In genomic region chr2:28767367-28767766, GRCh38 we compare ENCODE assay signal across 31 cellular contexts. TPM values are rescaled to one million over a fixed set of nuclear protein-coding genes. Genes with fewer than 3 reads are reported as not detected.
"Had no signal": no experiment of that assay in that cellular context is flagged by ENCODE, and none has a peak within 500 bp of the region (broad histone marks: within the 10 kb centered on the region; RNA-seq: fewer than 3 reads in every experiment).

No MANE protein-coding gene starts in this region.

- H3K27me3 ChIP-seq: adrenal gland, body of pancreas, colonic mucosa, esophagus squamous epithelium, gastroesophageal sphincter had no signal

- DNase-seq: activated B cell treated with CpG ODN at 0.5 μM for 24 hours; activated CD4-positive, alpha-beta T cell treated with anti-CD3 and anti-CD28 coated beads for 48 hours; activated CD4-positive, alpha-beta T cell treated with anti-CD3 and anti-CD28 coated beads, Interleukin-2, amount 50 U/mL, for 1 hour; activated CD4-positive, alpha-beta T cell treated with anti-CD3 and anti-CD28 coated beads, Interleukin-2, amount 50 U/mL, for 48 hours; activated CD8-positive, alpha-beta memory T cell treated with anti-CD3 and anti-CD28 coated beads for 24 hours; activated CD8-positive, alpha-beta T cell treated with anti-CD3 and anti-CD28 coated beads for 36 hours; activated effector memory CD4-positive, alpha-beta T cell treated with anti-CD3 and anti-CD28 coated beads, Interleukin-2, amount 50 U/mL, for 16 hours; activated naive CD4-positive, alpha-beta T cell treated with anti-CD3 and anti-CD28 coated beads for 36 hours; activated naive CD8-positive, alpha-beta T cell treated with anti-CD3 and anti-CD28 coated beads for 36 hours; activated naive CD8-positive, alpha-beta T cell treated with anti-CD3 and anti-CD28 coated beads, Interleukin-2, amount 50 U/mL, for 24 hours; activated T-cell treated with anti-CD3 and anti-CD28 coated beads, Interleukin-2, amount 50 U/mL, for 4 hours; adrenal gland; amygdala; aorta; body of pancreas; caudate nucleus; cerebellar nuclear complex; colonic mucosa; effector CD8-positive, alpha-beta T cell; esophagus squamous epithelium; foreskin melanocyte; T-helper 1 cell; T-helper 17 cell; T1000; WERI-Rb-1 had no signal

- FAIRE-seq: endometrium, endothelial cell of umbilical vein had no signal

- H3K4me3 ChIP-seq: adrenal gland, body of pancreas, colonic mucosa, esophagus squamous epithelium, gastroesophageal sphincter had no signal

- H3K36me3 ChIP-seq: adrenal gland, colonic mucosa, esophagus squamous epithelium, gastroesophageal sphincter had no signal

- ATAC-seq: activated CD4-positive, CD25-positive, alpha-beta regulatory T cell treated with anti-CD3 and anti-CD28 coated beads, Interleukin-2, amount 50 U/mL, for 24 hours; activated CD8-positive, alpha-beta T cell treated with anti-CD3 and anti-CD28 coated beads for 36 hours; activated naive CD8-positive, alpha-beta T cell treated with anti-CD3 and anti-CD28 coated beads, Interleukin-2, amount 50 U/mL, for 24 hours; activated T-cell treated with anti-CD3 and anti-CD28 coated beads, Interleukin-2, amount 50 U/mL, for 4 hours; body of pancreas; gastroesophageal sphincter; T-helper 17 cell had no signal

- H3K9me3 ChIP-seq: adrenal gland, body of pancreas, colonic mucosa, esophagus squamous epithelium, gastroesophageal sphincter had no signal

- H3K27ac ChIP-seq: adrenal gland, body of pancreas, colonic mucosa, epithelial cell of prostate, esophagus squamous epithelium, WERI-Rb-1 had no signal

RNA-seq across cellular contexts. Expression of gene SPDYA, which starts 43.3 kb away (rescaled TPM):
- total RNA-seq: glomerular endothelial cell had no signal
